23 cellular contexts compared by ENCODE assay signal in genomic region chr4:112038861-112039260, GRCh38.
DNase-seq lines count a peak whose midpoint lies in the region; ATAC-seq and TF ChIP-seq lines count a peak whose summit lies in the region.
"Had no signal": no experiment of that assay in that cellular context is flagged by ENCODE, and none has a peak within 500 bp of the region (broad histone marks: within the 10 kb centered on the region; RNA-seq: fewer than 3 reads in every experiment).

No MANE protein-coding gene starts in this region.

- peak; percentile 51 for DNase-seq in GM23248
- no peak for DNase-seq in RWPE2 (ENCODE audit: low spot score)
- DNase-seq in epithelial cell of esophagus (ENCODE audit: low read depth), result peak; percentile 53
- DNase-seq in osteoblast (ENCODE audit: insufficient read length, low spot score, missing footprints), result peak; percentile 42
- DNase-seq in effector CD8-positive, alpha-beta T cell (lab: John Stamatoyannopoulos, UW), result no peak
- DNase-seq in HUDEP-2 (lab: John Stamatoyannopoulos, UW; ENCODE audit: unreplicated experiment in 76 of 76), result no peak
- DNase-seq: activated CD4-positive, alpha-beta T cell treated with anti-CD3 and anti-CD28 coated beads for 4 hours; activated naive CD8-positive, alpha-beta T cell treated with anti-CD3 and anti-CD28 coated beads, Interleukin-2, amount 10 ng/mL, durations not matched to agents 7 days and 5 days; AML-193; DMS79; esophagus squamous epithelium; heart left ventricle; left ventricle myocardium superior; NCI-H1930; RPMI8226; stimulated activated naive CD4-positive, alpha-beta T cell treated with Interleukin-2 at 50 U/mL for 16 hours; transverse colon had no signal

- H3K4me3 ChIP-seq in GM23248 (no peak overlapping the region), RWPE2 (ENCODE audit: severe bottlenecking) (no peak overlapping the region), epithelial cell of esophagus (ENCODE audit: low read length) (no peak overlapping the region), osteoblast (ENCODE audit: insufficient read depth, low read length) (no peak overlapping the region)
- H3K4me3 ChIP-seq: esophagus squamous epithelium, GM23338, heart left ventricle, transverse colon had no signal

- TF ChIP-seq CTCF in RWPE2 (IDR thresholded peaks at IDR 0.05; ENCODE audit: poor library complexity, severe bottlenecking) (no peak), epithelial cell of esophagus (IDR thresholded peaks at IDR 0.05; ENCODE audit: insufficient read depth, low read depth, low read length, missing control alignments) (no peak), osteoblast (IDR thresholded peaks at IDR 0.05; ENCODE audit: extremely low read depth, low read depth, low read length) (no peak)

- peaks cover 3% of the 10 kb centered on the region; the same call in 1 of the 2 replicates for H3K4me1 ChIP-seq in GM23248 (ENCODE audit: insufficient read depth)
- no peaks in the 10 kb centered on the region for H3K4me1 ChIP-seq in RWPE2 (ENCODE audit: insufficient read depth, poor library complexity, severe bottlenecking)
- no peaks in the 10 kb centered on the region for H3K4me1 ChIP-seq in osteoblast (ENCODE audit: insufficient read depth, low read length)
- H3K4me1 ChIP-seq: heart left ventricle, transverse colon had no signal

- H3K4me2 ChIP-seq in GM23248 (ENCODE audit: unreplicated experiment) (no peak overlapping the region), osteoblast (ENCODE audit: insufficient read depth, low read length) (no peak overlapping the region)
- H3K4me2 ChIP-seq: GM23338 had no signal

- H2AFZ ChIP-seq in GM23248 (no peak overlapping the region), osteoblast (ENCODE audit: low read length) (no peak overlapping the region)
- H2AFZ ChIP-seq: GM23338 had no signal

- H3K9ac ChIP-seq in GM23248, result no peak overlapping the region

- no peaks in the 10 kb centered on the region for H3K79me2 ChIP-seq in GM23248 (ENCODE audit: insufficient read depth)
- H3K79me2 ChIP-seq in osteoblast (ENCODE audit: insufficient read depth, low read length), result no peaks in the 10 kb centered on the region

- H4K20me1 ChIP-seq in GM23248 (ENCODE audit: insufficient read depth) (no peaks in the 10 kb centered on the region), osteoblast (ENCODE audit: insufficient read depth, low read length) (no peaks in the 10 kb centered on the region)

- no peaks in the 10 kb centered on the region for H3K9me3 ChIP-seq in GM23248 (ENCODE audit: low read depth)
- no peaks in the 10 kb centered on the region for H3K9me3 ChIP-seq in RWPE2 (ENCODE audit: severe bottlenecking)
- H3K9me3 ChIP-seq in osteoblast (ENCODE audit: low read depth, low read length), result no peaks in the 10 kb centered on the region
- H3K9me3 ChIP-seq: esophagus squamous epithelium, heart left ventricle, neutrophil, transverse colon had no signal

- WGBS in GM23248 (ENCODE audit: low coverage in 1 of 2, low lambda C conversion rate in 2 of 2, missing lambda C conversion rate in 2 of 2), 2 experiments, result 87 to 95% methylated on average over 2 of the region's 2 CpGs

- H3K9me2 ChIP-seq in GM23248 (ENCODE audit: insufficient read depth), result no peaks in the 10 kb centered on the region

- H3K36me3 ChIP-seq in GM23248 (ENCODE audit: low read depth), result no peaks in the 10 kb centered on the region
- no peaks in the 10 kb centered on the region; the same call in 1 of the 2 replicates for H3K36me3 ChIP-seq in RWPE2 (ENCODE audit: low read depth)
- H3K36me3 ChIP-seq in osteoblast (ENCODE audit: insufficient read depth, low read length), result no peaks in the 10 kb centered on the region
- H3K36me3 ChIP-seq: esophagus squamous epithelium, heart left ventricle, neutrophil, transverse colon had no signal

- ATAC-seq in RWPE2 (ENCODE audit: low read depth), result peak; percentile 48; the same call in 1 of the 3 replicates
- ATAC-seq in GM21367 (IDR thresholded peaks at IDR 0.05; ENCODE audit: unreplicated experiment), result no peak
- ATAC-seq in HG03460 (IDR thresholded peaks at IDR 0.05; ENCODE audit: unreplicated experiment), result no peak
- ATAC-seq: activated T-helper 17 cell treated with anti-CD3 and anti-CD28 coated beads, Interleukin-2, amount 50 U/mL, for 72 hours; GM23338; heart left ventricle; left ventricle myocardium superior; sciatic nerve had no signal

- H3F3A ChIP-seq in GM23248 (ENCODE audit: insufficient read depth), result no peaks in the 10 kb centered on the region

- in situ Hi-C loops in GM23248 (cut with MboI), result loop anchor here (10.0 kb wide), 3 partner anchors 94 to 384 kb away; no protein-coding TSS in a partner anchor

- H3K27ac ChIP-seq in GM23248, result no peak overlapping the region
- no peak overlapping the region for H3K27ac ChIP-seq in RWPE2 (ENCODE audit: poor library complexity, severe bottlenecking)
- H3K27ac ChIP-seq in osteoblast (ENCODE audit: low read depth, low read length), result no peak overlapping the region
- H3K27ac ChIP-seq: esophagus squamous epithelium, heart left ventricle, neutrophil, transverse colon had no signal

- H3K27me3 ChIP-seq in GM23248 (replicated peaks; ENCODE audit: insufficient read depth), result no peaks in the 10 kb centered on the region
- no peaks in the 10 kb centered on the region for H3K27me3 ChIP-seq in RWPE2 (ENCODE audit: insufficient read depth, poor library complexity, severe bottlenecking)
- H3K27me3 ChIP-seq in osteoblast (ENCODE audit: insufficient read depth, low read length), result no peaks in the 10 kb centered on the region
- H3K27me3 ChIP-seq: esophagus squamous epithelium, transverse colon had no signal

Comparison
In these comparisons a context has a peak if more than half of its experiments do, and no peak if none do; other contexts are left out.
1. DNase-seq: peak in GM23248 (single experiment), epithelial cell of esophagus (single experiment) and osteoblast (single experiment); none in RWPE2 (single experiment), effector CD8-positive, alpha-beta T cell (single experiment) and HUDEP-2 (0 of 76).